ENCODE assay signal across 10 cellular contexts in the genomic region with DNA sequence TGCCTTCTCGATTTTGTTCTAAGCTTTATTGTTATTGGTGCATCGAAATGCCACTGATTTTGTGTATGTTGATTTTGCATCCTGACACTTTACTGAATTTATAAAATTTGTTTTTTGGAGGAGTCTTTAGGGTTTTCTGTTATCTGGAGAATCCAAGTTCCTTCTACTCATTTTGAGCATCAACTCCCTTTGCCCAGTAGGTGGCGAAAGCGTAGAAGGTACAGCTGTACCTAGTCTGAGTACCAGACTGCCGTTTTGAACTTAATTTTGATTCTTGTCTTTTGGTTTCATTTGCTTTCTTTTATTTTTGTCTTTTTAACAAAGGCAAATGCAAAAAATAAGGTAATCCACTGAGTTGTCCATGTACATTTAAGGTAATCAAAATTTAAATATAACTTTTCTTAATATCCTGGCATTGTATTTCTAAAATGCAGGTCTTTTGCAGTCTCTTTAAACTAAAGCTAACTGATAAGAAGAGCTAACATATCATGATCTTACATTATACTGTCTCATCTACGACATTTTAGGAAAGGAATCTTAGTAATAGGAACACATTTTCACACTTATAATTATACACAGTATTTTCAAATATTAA.
DNase-seq lines count a peak whose midpoint lies in the region; ATAC-seq, FAIRE-seq and TF ChIP-seq lines count a peak whose summit lies in the region.
"Had no signal": no experiment of that assay in that cellular context is flagged by ENCODE, and none has a peak within 500 bp of the region (broad histone marks: within the 10 kb centered on the region; RNA-seq: fewer than 3 reads in every experiment).

No MANE protein-coding gene starts in this region.

- BruUV-seq in PC-3 (replicated peaks; lab: Mats Ljungman, UMichigan): no TSS peak
- no TSS peak for BruUV-seq in HepG2 (replicated peaks; lab: Mats Ljungman, UMichigan)

- intact Hi-C loops in PC-3 (cut with micrococcal nuclease) (loop anchor here (1.0 kb wide), 2 partner anchors 469 to 473 kb away; no protein-coding TSS in a partner anchor), HepG2 (cut with micrococcal nuclease; ENCODE audit: unreplicated experiment) (loop anchor here (1.0 to 10.0 kb wide), 2 partner anchors 315 to 469 kb away; no protein-coding TSS in a partner anchor)

- POLR2A ChIA-PET in PC-3 (lab: Charles Lee; ENCODE audit: unreplicated experiment) (no interaction called here), HepG2 (lab: Yijun Ruan, JAX) (no interaction called here)

- no peaks in the 10 kb centered on the region for H3K4me1 Mint-ChIP-seq in central memory CD8-positive, alpha-beta T cell
- H3K4me1 Mint-ChIP-seq: activated naive CD4-positive, alpha-beta T cell treated with anti-CD3 and anti-CD28 coated beads, Interleukin-2, amount 50 U/mL, for 24 hours had no signal

- no peaks in the 10 kb centered on the region for H3K9me2 ChIP-seq in PC-3 (replicated peaks; ENCODE audit: low read length)

- H3K4me3 Mint-ChIP-seq in central memory CD8-positive, alpha-beta T cell: no peak overlapping the region
- H3K4me3 Mint-ChIP-seq: activated naive CD4-positive, alpha-beta T cell treated with anti-CD3 and anti-CD28 coated beads, Interleukin-2, amount 50 U/mL, for 24 hours had no signal

- H3K4me2 ChIP-seq in PC-3 (ENCODE audit: low read length) (0 out of 2 replicates have a peak overlapping the region, but pooled peaks have one; percentile 7), HepG2 (ENCODE audit: low read depth, low read length) (no peak overlapping the region)
- H3K4me2 ChIP-seq: BLaER1 treated with 17β-estradiol and CSF1 and Interleukin-3, amounts not matched to agents 10 nM and 100 nM had no signal

- no peak for TF ChIP-seq POLR2A in HepG2 (IDR thresholded peaks at IDR 0.05; ENCODE audit: insufficient read depth in 1 of 2, low read depth in 2 of 2, low read length in 2 of 2)
- TF ChIP-seq POLR2A in tibial nerve (IDR thresholded peaks at IDR 0.05): no peak

- no peaks in the 10 kb centered on the region for H3F3A ChIP-seq in PC-3 (ENCODE audit: low read length, unreplicated experiment)

- peak overlapping the region; percentile 55 for H3K27ac Mint-ChIP-seq in central memory CD8-positive, alpha-beta T cell (ENCODE audit: low read depth)
- H3K27ac Mint-ChIP-seq: activated naive CD4-positive, alpha-beta T cell treated with anti-CD3 and anti-CD28 coated beads, Interleukin-2, amount 50 U/mL, for 24 hours had no signal

- ATAC-seq in GM19452 (IDR thresholded peaks at IDR 0.05; ENCODE audit: unreplicated experiment) (peak; percentile 83), PC-3 (peak; percentile 84), HepG2 (peak; percentile 79)
- ATAC-seq in central memory CD8-positive, alpha-beta T cell (replicated peaks; ENCODE audit: extremely low read depth, poor library complexity, severe bottlenecking): no peak

- H3K36me3 Mint-ChIP-seq in central memory CD8-positive, alpha-beta T cell (ENCODE audit: insufficient read depth): no peaks in the 10 kb centered on the region
- H3K36me3 Mint-ChIP-seq: activated naive CD4-positive, alpha-beta T cell treated with anti-CD3 and anti-CD28 coated beads, Interleukin-2, amount 50 U/mL, for 24 hours had no signal

- no peak overlapping the region for H3K9ac ChIP-seq in PC-3 (ENCODE audit: low read length)
- H3K9ac ChIP-seq in HepG2 (ENCODE audit: insufficient read depth, low read depth, low read length): no peak overlapping the region
- H3K9ac ChIP-seq: BLaER1 treated with 17β-estradiol and CSF1 and Interleukin-3, amounts not matched to agents 10 nM and 100 nM had no signal

- H3K27ac ChIP-seq in HL-60 (replicated peaks): no peak overlapping the region
- H3K27ac ChIP-seq in PC-3 (ENCODE audit: low read length): no peak overlapping the region
- no peak overlapping the region for H3K27ac ChIP-seq in HepG2 (ENCODE audit: extremely low read length, insufficient read depth, low read length)
- H3K27ac ChIP-seq in tibial nerve: no peak overlapping the region
- H3K27ac ChIP-seq: BLaER1 treated with 17β-estradiol and CSF1 and Interleukin-3, amounts not matched to agents 10 nM and 100 nM had no signal

- no peak for TF ChIP-seq EP300 in HepG2 (IDR thresholded peaks at IDR 0.05; ENCODE audit: low read depth in 2 of 2, low read length in 2 of 2)
- no peak for TF ChIP-seq EP300 in HepG2 (CRISPR knock-in tag; IDR thresholded peaks at IDR 0.05; ENCODE audit: borderline replicate concordance)
- no peak for TF ChIP-seq EP300 in tibial nerve (IDR thresholded peaks at IDR 0.05)

- H3K4me3 ChIP-seq in HL-60 (replicated peaks; ENCODE audit: insufficient read depth, low read length): no peak overlapping the region
- H3K4me3 ChIP-seq in PC-3 (ENCODE audit: low read length): no peak overlapping the region
- no peak overlapping the region for H3K4me3 ChIP-seq in HepG2 (replicated peaks in 1 of 3; ENCODE audit: insufficient read depth in 1 of 3, low read depth in 2 of 3, low read length in 3 of 3)
- no peak overlapping the region for H3K4me3 ChIP-seq in tibial nerve
- H3K4me3 ChIP-seq: BLaER1 treated with 17β-estradiol and CSF1 and Interleukin-3, amounts not matched to agents 10 nM and 100 nM had no signal

- no peaks in the 10 kb centered on the region for H3K27me3 ChIP-seq in HL-60 (ENCODE audit: insufficient read depth, poor library complexity, severe bottlenecking)
- peaks cover 15% of the 10 kb centered on the region; the same call in 1 of the 2 replicates for H3K27me3 ChIP-seq in PC-3 (ENCODE audit: low read length)
- H3K27me3 ChIP-seq in HepG2 (ENCODE audit: control insufficient read depth in 1 of 2, insufficient read depth in 2 of 2, low read length in 2 of 2): peaks cover 1 to 9% of the 10 kb centered on the region in 2 experiments; a peak in 2 of 5 replicates
- H3K27me3 ChIP-seq in tibial nerve: no peaks in the 10 kb centered on the region
- H3K27me3 ChIP-seq: BLaER1 treated with 17β-estradiol and CSF1 and Interleukin-3, amounts not matched to agents 10 nM and 100 nM had no signal

- no peaks in the 10 kb centered on the region for H3K36me3 ChIP-seq in PC-3 (ENCODE audit: low read depth, low read length)
- H3K36me3 ChIP-seq in HepG2 (replicated peaks in 1 of 2; ENCODE audit: control insufficient read depth in 1 of 2, insufficient read depth in 2 of 2, low read length in 2 of 2): no peaks in the 10 kb centered on the region
- no peaks in the 10 kb centered on the region for H3K36me3 ChIP-seq in tibial nerve
- H3K36me3 ChIP-seq: BLaER1 treated with 17β-estradiol and CSF1 and Interleukin-3, amounts not matched to agents 10 nM and 100 nM had no signal

- no peaks in the 10 kb centered on the region for H3K9me3 ChIP-seq in PC-3 (ENCODE audit: low read length)
- no peaks in the 10 kb centered on the region for H3K9me3 ChIP-seq in HepG2 (ENCODE audit: low read length)
- H3K9me3 ChIP-seq in tibial nerve: no peaks in the 10 kb centered on the region
- H3K9me3 ChIP-seq: BLaER1 treated with 17β-estradiol and CSF1 and Interleukin-3, amounts not matched to agents 10 nM and 100 nM had no signal

- H3K4me1 ChIP-seq in PC-3 (ENCODE audit: insufficient read depth, low read length) (peaks cover 16% of the 10 kb centered on the region; the same call in 1 of the 2 replicates), HepG2 (ENCODE audit: insufficient read depth, low read length) (no peaks in the 10 kb centered on the region), tibial nerve (peaks cover 0 to 9% (median 0%) of the 10 kb centered on the region in 4 donors)

- TF ChIP-seq CTCF in HL-60 (IDR thresholded peaks at IDR 0.05; ENCODE audit: insufficient read depth, low read length) (peak; percentile 37), PC-3 (conservative IDR thresholded peaks at IDR 0.05; ENCODE audit: low read depth, low read length) (peak; percentile 91), HepG2 (CRISPR knock-in tag; IDR thresholded peaks at IDR 0.05) (peak; percentile 67), tibial nerve (IDR thresholded peaks at IDR 0.05) (peak; percentile 53 to 59 (median 54))

- H3K79me2 ChIP-seq in PC-3 (ENCODE audit: low read length) (no peaks in the 10 kb centered on the region), HepG2 (ENCODE audit: insufficient read depth, low read length) (no peaks in the 10 kb centered on the region)

- H4K20me1 ChIP-seq in PC-3 (ENCODE audit: low read length) (no peaks in the 10 kb centered on the region), HepG2 (ENCODE audit: insufficient read depth, low read length) (no peaks in the 10 kb centered on the region)
- H4K20me1 ChIP-seq: BLaER1 treated with 17β-estradiol and CSF1 and Interleukin-3, amounts not matched to agents 10 nM and 100 nM had no signal

- H3K9me3 Mint-ChIP-seq in central memory CD8-positive, alpha-beta T cell: no peaks in the 10 kb centered on the region
- H3K9me3 Mint-ChIP-seq: activated naive CD4-positive, alpha-beta T cell treated with anti-CD3 and anti-CD28 coated beads, Interleukin-2, amount 50 U/mL, for 24 hours had no signal

- H2AFZ ChIP-seq in PC-3 (ENCODE audit: low read length) (no peak overlapping the region), HepG2 (ENCODE audit: low read length) (no peak overlapping the region)

- WGBS in HepG2 (ENCODE audit: low lambda C conversion rate): 1% methylated on average over 6 of the region's 6 CpGs
- 6 to 9% methylated on average over 6 of the region's 6 CpGs for WGBS in tibial nerve, 2 donors

- peak; percentile 82 for FAIRE-seq in HepG2 (lab: Jason Lieb, UNC)

- CTCF ChIA-PET in PC-3 (lab: Charles Lee) (interaction anchor here (0.5 to 0.6 kb wide), 3 partner anchors 23 to 728 kb away, joined by 3 read pairs; a partner anchor contains a TSS), HepG2 (lab: Yijun Ruan, JAX; ENCODE audit: low intra/inter-chr PET ratio, low total read pairs) (interaction anchor here (1.9 kb wide), 1 partner anchor 469 kb away, joined by 35 read pairs; a partner anchor contains a TSS)

- in situ Hi-C loops in HepG2 (cut with HindIII; ENCODE audit: extremely low pct_ligation_motif_present, low pct_unique_long_range_greater_than_20kb): loop anchor here (5.0 kb wide), 1 partner anchor 468 kb away; a partner anchor contains a TSS

- peaks cover 51% of the 10 kb centered on the region for H3K27me3 Mint-ChIP-seq in central memory CD8-positive, alpha-beta T cell

- no peak for TF ChIP-seq RAD21 in HepG2 (CRISPR knock-in tag; IDR thresholded peaks at IDR 0.05)

- DNase-seq in NCI-H1436 (lab: John Stamatoyannopoulos, UW): peak; percentile 54
- DNase-seq in NCI-H1436 treated with DMSO at 0.1 percent for 48 hours (lab: John Stamatoyannopoulos, UW): no peak
- DNase-seq in HL-60 (ENCODE audit: low read depth in 1 of 2, low spot score in 1 of 2): peak; percentile 25 to 60
- DNase-seq in PC-3: peak; percentile 77
- no peak for DNase-seq in central memory CD8-positive, alpha-beta T cell (ENCODE audit: low spot score in 2 of 2)
- peak; percentile 56 for DNase-seq in HepG2 (ENCODE audit: low spot score)
- peak in 1 of 2 donors; percentile 45 for DNase-seq in tibial nerve (ENCODE audit: low spot score in 2 of 2)

TF ChIP-seq in HepG2, 621 proteins besides CTCF, POLR2A, EP300 and RAD21:
- TF ChIP-seq STAG1 (CRISPR knock-in tag; IDR thresholded peaks at IDR 0.05) (peak; percentile 61), SMC3 (IDR thresholded peaks at IDR 0.05; ENCODE audit: low read length) (peak; percentile 69), ZNF891 (CRISPR knock-in tag; IDR thresholded peaks at IDR 0.05) (no peak)

Comparison
In these comparisons a context has a peak if more than half of its experiments do, and no peak if none do; other contexts are left out.
1. DNase-seq: peak in NCI-H1436 (single experiment), HL-60 (2 of 2), PC-3 (single experiment) and HepG2 (single experiment); none in NCI-H1436 treated with DMSO at 0.1 percent for 48 hours (single experiment) and central memory CD8-positive, alpha-beta T cell (0 of 2).
2. CTCF ChIP-seq: peak in every context shown above with its lines; median percentile 91 in PC-3; 67 in HepG2; 54 in tibial nerve; 37 in HL-60.